In the genomic region with DNA sequence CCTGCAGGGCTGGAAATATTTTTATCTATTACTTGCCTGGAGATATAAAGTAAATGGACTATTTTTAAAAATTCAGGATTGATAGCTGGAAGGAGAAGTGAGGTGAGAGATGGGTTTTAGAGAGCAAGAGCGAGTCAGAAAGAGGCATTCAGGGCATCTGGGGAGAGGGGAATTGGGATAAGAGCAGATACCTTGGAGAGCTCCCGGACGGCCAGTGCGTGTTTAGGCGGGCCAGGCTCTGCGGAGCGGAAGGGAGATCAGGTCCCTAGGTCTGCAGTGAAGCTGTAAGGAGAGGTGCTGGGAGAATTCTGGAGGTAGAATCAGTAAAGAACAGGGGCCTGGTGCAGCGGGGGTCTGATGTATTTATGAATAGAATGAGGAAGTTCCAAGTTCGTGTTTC, we compare ENCODE assay signal across 9 cellular contexts. TPM values are rescaled to one million over a fixed set of nuclear protein-coding genes. Genes with fewer than 3 reads are reported as not detected.
DNase-seq lines count a peak whose midpoint lies in the region; ATAC-seq, FAIRE-seq and TF ChIP-seq lines count a peak whose summit lies in the region.
"Had no signal": no experiment of that assay in that cellular context is flagged by ENCODE, and none has a peak within 500 bp of the region (broad histone marks: within the 10 kb centered on the region; RNA-seq: fewer than 3 reads in every experiment).

No MANE protein-coding gene starts in this region.

- no peak overlapping the region for H2BK12ac ChIP-seq in H1 (ENCODE audit: low read depth, low read length)

- H2BK120ac ChIP-seq in H1 (replicated peaks; ENCODE audit: low read depth, low read length), result no peak overlapping the region

- H3K4me1 Mint-ChIP-seq in nephron progenitor cell, result no peaks in the 10 kb centered on the region
- H3K4me1 Mint-ChIP-seq: brain had no signal

- no TSS peak for BruUV-seq in OCI-LY7 (replicated peaks; lab: Mats Ljungman, UMichigan)

- no peaks in the 10 kb centered on the region for H3K9me2 ChIP-seq in OCI-LY7 (ENCODE audit: insufficient read depth, low read length)

- H3K4me3 ChIP-seq in OCI-LY7 (ENCODE audit: low read depth, low read length, poor library complexity, severe bottlenecking), result peak overlapping the region; percentile 43
- no peak overlapping the region for H3K4me3 ChIP-seq in H1 (ENCODE audit: extremely low read depth in 1 of 4, insufficient read depth in 2 of 4, low read depth in 3 of 4, low read length in 4 of 4)

- no peak overlapping the region for H2AFZ ChIP-seq in OCI-LY7 (ENCODE audit: low read length)
- H2AFZ ChIP-seq in H1 (ENCODE audit: low read length), result no peak overlapping the region

- H2AK5ac ChIP-seq in H1 (ENCODE audit: low read depth, low read length), result no peak overlapping the region

- H4K20me1 ChIP-seq in OCI-LY7 (ENCODE audit: insufficient read depth, low read length) (no peaks in the 10 kb centered on the region), H1 (replicated peaks in 1 of 2; ENCODE audit: control insufficient read depth in 1 of 2, insufficient read depth in 2 of 2, low read length in 2 of 2) (peaks cover 0 to 2% of the 10 kb centered on the region in 2 experiments)

- POLR2A ChIA-PET in OCI-LY7 (lab: Charles Lee), result interaction anchor here (0.7 to 7.5 kb wide), 8 partner anchors 11 to 71 kb away, joined by 3 to 85 read pairs (median 4); no protein-coding TSS in a partner anchor
- POLR2A ChIA-PET in H1 (lab: Charles Lee; ENCODE audit: partially characterized antibody), result interaction anchor here (0.9 to 1.9 kb wide), 4 partner anchors 9 to 73 kb away, joined by 3 to 6 read pairs (median 4); a partner anchor contains a TSS

- peak overlapping the region; percentile 71 for H3K4me2 ChIP-seq in OCI-LY7 (ENCODE audit: low read length)
- no peak overlapping the region for H3K4me2 ChIP-seq in H1 (ENCODE audit: insufficient read depth in 1 of 2, low read depth in 2 of 2, low read length in 2 of 2)

- H4K8ac ChIP-seq in H1 (ENCODE audit: extremely low read depth, insufficient read depth, low read length), result no peak overlapping the region

- no peak overlapping the region for H4K5ac ChIP-seq in H1 (ENCODE audit: insufficient read length, low read depth, low read length)

- no peak for ATAC-seq in HG03457 (IDR thresholded peaks at IDR 0.05; ENCODE audit: unreplicated experiment)
- ATAC-seq in GM21526 (IDR thresholded peaks at IDR 0.05; ENCODE audit: low FRiP score, unreplicated experiment), result no peak

- H3K9me3 Mint-ChIP-seq in nephron progenitor cell, result no peaks in the 10 kb centered on the region

- no peaks in the 10 kb centered on the region for H3K27me3 ChIP-seq in H1 (replicated peaks in 1 of 4; ENCODE audit: control insufficient read depth in 3 of 4, extremely low read depth in 1 of 4, insufficient read depth in 3 of 4, low read length in 3 of 4)

- H2BK5ac ChIP-seq in H1 (ENCODE audit: low read depth, low read length), result no peak overlapping the region

- H3K23ac ChIP-seq in H1 (ENCODE audit: insufficient read length), result no peak overlapping the region

- CTCF ChIA-PET in OCI-LY7 (lab: Charles Lee; ENCODE audit: unreplicated experiment), result interaction anchor here (1.1 to 1.2 kb wide), 2 partner anchors 13 to 74 kb away, joined by 3 to 4 read pairs; a partner anchor contains a TSS
- CTCF ChIA-PET in H1 (lab: Charles Lee; ENCODE audit: partially characterized antibody), result interaction anchor here (0.8 to 7.1 kb wide), 10 partner anchors 9 to 126 kb away, joined by 3 to 79 read pairs (median 4); no protein-coding TSS in a partner anchor

- 0 out of 4 replicates have a peak, but pooled peaks of 1 of the 2 experiments have one; percentile 5 for TF ChIP-seq RAD21 in H1 (IDR thresholded peaks at IDR 0.05 in 1 of 2, conservative IDR thresholded peaks at IDR 0.05 in 1 of 2; ENCODE audit: low read depth in 2 of 2, low read length in 2 of 2)

- no peak overlapping the region for H3K4ac ChIP-seq in H1 (replicated peaks; ENCODE audit: insufficient read length, low read depth, low read length)

- no peak overlapping the region for H3K9ac ChIP-seq in H1 (replicated peaks in 1 of 4; ENCODE audit: extremely low read depth in 1 of 4, low read depth in 3 of 4, low read length in 3 of 4)

- no peaks in the 10 kb centered on the region for H3K23me2 ChIP-seq in H1 (ENCODE audit: low read depth, low read length)

- H3K79me2 ChIP-seq in OCI-LY7 (ENCODE audit: insufficient read depth, low read depth, low read length) (peaks cover 63% of the 10 kb centered on the region), H1 (ENCODE audit: control insufficient read depth in 1 of 2, insufficient read depth in 2 of 2, low read length in 2 of 2) (no peaks in the 10 kb centered on the region)

- H3K4me3 Mint-ChIP-seq in nephron progenitor cell, result no peak overlapping the region

- peak overlapping the region; percentile 97 for H3K27ac ChIP-seq in OCI-LY7 (ENCODE audit: low read depth, low read length, poor library complexity, severe bottlenecking)
- H3K27ac ChIP-seq in H1 (ENCODE audit: low read depth, low read length), result no peak overlapping the region

- H3K36me3 ChIP-seq in OCI-LY7 (ENCODE audit: insufficient read depth, low read length), result no peaks in the 10 kb centered on the region
- no peaks in the 10 kb centered on the region for H3K36me3 ChIP-seq in H1 (ENCODE audit: control insufficient read depth in 2 of 4, insufficient read depth in 4 of 4, low read length in 3 of 4)

- no peaks in the 10 kb centered on the region for H3K79me1 ChIP-seq in H1 (ENCODE audit: low read depth, low read length)

- H3K27me3 Mint-ChIP-seq in nephron progenitor cell (ENCODE audit: low read depth, poor library complexity), result peaks cover 74% of the 10 kb centered on the region

- H3K56ac ChIP-seq in H1 (replicated peaks; ENCODE audit: insufficient read length, low read depth, low read length), result no peak overlapping the region

- H3K9me3 ChIP-seq in OCI-LY7 (ENCODE audit: low read length), result no peaks in the 10 kb centered on the region
- H3K9me3 ChIP-seq in H1 (ENCODE audit: insufficient read depth in 2 of 2, low read depth in 1 of 2, low read length in 1 of 2), result no peaks in the 10 kb centered on the region

- H3K14ac ChIP-seq in H1 (ENCODE audit: insufficient read length), result no peak overlapping the region

- H3K18ac ChIP-seq in H1 (ENCODE audit: extremely low read depth, low read length), result no peak overlapping the region

- 47% methylated on average over 9 of the region's 9 CpGs; no CpG with 5 or more reads in 1 of the 2 experiments for WGBS in H1 (ENCODE audit: extremely low coverage in 1 of 2, insufficient coverage in 1 of 2, insufficient read length in 1 of 2, insufficient replicate concordance in 2 of 2, low coverage in 1 of 2, low lambda C conversion rate in 2 of 2, missing lambda C conversion rate in 1 of 2), 2 experiments

- H3K36me3 Mint-ChIP-seq in nephron progenitor cell (ENCODE audit: low read depth), result no peaks in the 10 kb centered on the region
- H3K36me3 Mint-ChIP-seq: brain had no signal

- intact Hi-C loops in OCI-LY7 (cut with micrococcal nuclease; ENCODE audit: unreplicated experiment), result no loop called here

- no peak for TF ChIP-seq EP300 in H1 (IDR thresholded peaks at IDR 0.05; ENCODE audit: borderline replicate concordance in 1 of 2, low read depth in 2 of 2, low read length in 2 of 2)

- H4K91ac ChIP-seq in H1 (replicated peaks; ENCODE audit: insufficient read length, low read length), result no peak overlapping the region

- DNase-seq in GDM1 (lab: John Stamatoyannopoulos, UW) (peak; percentile 9), OCI-LY7 (ENCODE audit: low spot score) (peak; percentile 55), H1 (ENCODE audit: low read depth in 1 of 2, low spot score in 2 of 2) (no peak), nephron progenitor cell (peak; percentile 72), NCI-H2227 treated with DMSO at 0.1 percent for 48 hours (lab: John Stamatoyannopoulos, UW) (no peak), DMS114 treated with DMSO at 0.1 percent for 48 hours (lab: John Stamatoyannopoulos, UW; ENCODE audit: unreplicated experiment) (no peak)

- TF ChIP-seq POLR2A in H1 (IDR thresholded peaks at IDR 0.05; ENCODE audit: control extremely low read depth in 1 of 2, low read depth in 2 of 2, low read length in 2 of 2), result no peak

- H3K27ac Mint-ChIP-seq in nephron progenitor cell, result no peak overlapping the region
- H3K27ac Mint-ChIP-seq: brain had no signal

- H2BK15ac ChIP-seq in H1 (ENCODE audit: low read length), result no peak overlapping the region

- TF ChIP-seq CTCF in OCI-LY7 (conservative IDR thresholded peaks at IDR 0.05; ENCODE audit: low read length) (no peak), H1 (IDR thresholded peaks at IDR 0.05; ENCODE audit: control extremely low read depth in 1 of 3, insufficient read depth in 1 of 3, low read depth in 1 of 3, low read length in 3 of 3) (no peak), nephron progenitor cell (IDR thresholded peaks at IDR 0.05) (no peak)

- no peak for FAIRE-seq in H1 (lab: Jason Lieb, UNC)

- H3K4me1 ChIP-seq in OCI-LY7 (ENCODE audit: insufficient read depth, low read length, poor library complexity, severe bottlenecking) (peaks cover 96% of the 10 kb centered on the region), H1 (replicated peaks in 1 of 4; ENCODE audit: control insufficient read depth in 3 of 4, insufficient read depth in 4 of 4, low read length in 3 of 4) (peaks cover 0 to 5% (median 2%) of the 10 kb centered on the region in 4 experiments; a peak in 5 of 7 replicates)

- no peak overlapping the region for H2BK20ac ChIP-seq in H1 (ENCODE audit: low read length)

TF ChIP-seq in H1, 55 proteins besides CTCF, POLR2A, EP300 and RAD21 (continues in another document):
- TF ChIP-seq CBX5 (IDR thresholded peaks at IDR 0.05; ENCODE audit: low read depth, low read length) (no peak), BACH1 (IDR thresholded peaks at IDR 0.05; ENCODE audit: low read length) (no peak), SIX5 (IDR thresholded peaks at IDR 0.05; ENCODE audit: low read depth, low read length) (no peak)

RNA-seq across cellular contexts. Expression of a gene that starts 47.4 kb away (rescaled TPM):
- 33.2 and 48.2 TPM in 2 replicates for total RNA-seq in OCI-LY7 (2014; rRNA removed; shearing (Covaris generic))
- 32.6 and 32.9 TPM in 2 replicates for total RNA-seq in OCI-LY7 (2022)
- total RNA-seq in H1 (2021; fragmentation: NEBNext Ultra II Directional; extraction: Animal tissue kit (Norgen Biotek cat#: 25700)), result 61.4 and 62.6 TPM in 2 replicates
- polyA plus RNA-seq in H1 (2011; rRNA removed), result 47.2 and 60.9 TPM in 2 replicates
- polyA plus RNA-seq in H1 (2011; cell fraction: cytosol; rRNA removed), result 63.9 TPM
- polyA plus RNA-seq in H1 (2011; cell fraction: nucleus; rRNA removed), result 42.1 TPM
- 39.8 to 46.0 TPM (median 43.3 TPM) in 4 replicates for polyA plus RNA-seq in H1 (2012, experiment 1 of 2)
- 24.2 TPM for polyA plus RNA-seq in H1 (2012, experiment 2 of 2)
- polyA plus RNA-seq in H1 (2013, experiment 1 of 2), result 37.7 TPM
- 37.8 TPM for polyA plus RNA-seq in H1 (2013, experiment 2 of 2)
- 59.5 and 70.5 TPM in 2 replicates for polyA minus RNA-seq in H1 (2011; rRNA and poly(A)+ RNA removed)
- 40.0 TPM for polyA minus RNA-seq in H1 (2011; cell fraction: cytosol; rRNA and poly(A)+ RNA removed)
- polyA minus RNA-seq in H1 (2011; cell fraction: nucleus; rRNA and poly(A)+ RNA removed), result 48.7 TPM

Comparison
In these comparisons a context has a peak if more than half of its experiments do, and no peak if none do; other contexts are left out.
1. DNase-seq: peak in GDM1 (single experiment), OCI-LY7 (single experiment) and nephron progenitor cell (single experiment); none in H1 (0 of 2), NCI-H2227 treated with DMSO at 0.1 percent for 48 hours (single experiment) and DMS114 treated with DMSO at 0.1 percent for 48 hours (single experiment).